30 cellular contexts compared by ENCODE assay signal in the genomic region with DNA sequence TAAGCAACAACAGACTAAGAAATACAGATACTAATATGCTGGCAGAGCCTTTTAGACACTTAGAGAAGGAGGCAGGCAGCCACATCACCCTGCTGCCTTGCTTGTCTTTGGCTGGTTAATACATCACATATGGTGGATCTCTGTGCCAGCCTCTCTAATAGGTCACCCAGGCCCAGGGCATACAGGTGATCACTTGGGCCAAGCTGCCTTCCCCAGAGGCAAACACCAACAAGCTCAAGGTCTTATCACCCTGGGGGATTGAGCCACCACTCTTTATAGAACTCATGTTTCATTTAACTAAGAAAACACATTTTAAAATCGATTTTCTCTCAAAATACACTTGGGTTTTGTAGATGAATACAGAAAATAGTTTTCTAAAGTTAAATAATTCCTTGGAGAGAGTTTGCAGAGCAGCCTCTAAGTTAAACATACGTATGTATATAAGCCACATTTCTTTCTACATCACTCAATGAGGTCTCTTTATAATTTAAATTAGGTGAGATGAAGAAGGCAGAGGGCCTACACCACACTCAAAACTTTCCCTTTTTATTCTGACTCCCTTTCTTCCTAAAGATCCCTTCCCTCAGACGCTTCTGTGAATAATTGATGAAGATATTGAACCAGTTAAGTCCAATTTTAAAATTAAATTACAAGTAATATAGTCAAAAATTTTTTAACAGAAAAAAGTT.
"Had no signal": no experiment of that assay in that cellular context is flagged by ENCODE, and none has a peak within 500 bp of the region (broad histone marks: within the 10 kb centered on the region; RNA-seq: fewer than 3 reads in every experiment).

No MANE protein-coding gene starts in this region.

- DNase-seq: hippocampal formation; islet precursor cell; left ventricle myocardium inferior; mesendoderm; naive B cell; natural killer cell; nephron progenitor cell; occipital lobe; right cardiac atrium; stimulated activated CD4-positive, alpha-beta T cell treated with anti-CD3 and anti-CD28 coated beads, Interleukin-12 subunit alpha, Interleukin-12 subunit beta, amount 100 ng/mL, for 4 hours; stimulated activated CD4-positive, alpha-beta T cell treated with anti-CD3 and anti-CD28 coated beads, Interleukin-15, amount 100 ng/mL, for 24 hours; stimulated activated CD4-positive, alpha-beta T cell treated with anti-CD3 and anti-CD28 coated beads, Interleukin-2, amount 100 ng/mL, for 24 hours; stimulated activated CD4-positive, alpha-beta T cell treated with anti-CD3 and anti-CD28 coated beads, Interleukin-4, amount 100 ng/mL, for 24 hours; stimulated activated naive CD4-positive, alpha-beta T cell; tibial artery; trophoblast cell; upper lobe of right lung had no signal

- H2AFZ ChIP-seq: neural progenitor cell, parathyroid adenoma had no signal

- H3K27me3 ChIP-seq: neural progenitor cell, neutrophil, suprapubic skin, tibial artery, upper lobe of right lung had no signal

- H3K9ac ChIP-seq: neural progenitor cell, parathyroid adenoma had no signal

- H3K4me3 Mint-ChIP-seq: mesothelial cell of epicardium; naive B cell; natural killer cell; nephron progenitor cell; neural progenitor cell; stimulated activated effector memory CD8-positive, alpha-beta T cell treated with anti-CD3 and anti-CD28 coated beads, Interleukin-12 subunit alpha, Interleukin-12 subunit beta, amount 100 ng/mL, for 72 hours; stimulated activated naive CD8-positive, alpha-beta T cell treated with anti-CD3 and anti-CD28 coated beads, Interleukin-15, Interleukin-2, amounts not matched to agents 100 ng/mL and 50 ng/mL, for 24 hours had no signal

- H3K9me3 ChIP-seq: neutrophil, suprapubic skin, tibial artery, upper lobe of right lung had no signal

- H3K79me2 ChIP-seq: parathyroid adenoma had no signal

- H3K27me3 Mint-ChIP-seq: naive B cell; progenitor cell of endocrine pancreas; stimulated activated naive CD8-positive, alpha-beta T cell treated with anti-CD3 and anti-CD28 coated beads, Interleukin-15, Interleukin-2, amounts not matched to agents 100 ng/mL and 50 ng/mL, for 24 hours had no signal

- H3K4me2 ChIP-seq: neural progenitor cell had no signal

- H3K4me3 ChIP-seq: left ventricle myocardium inferior, lung, neural progenitor cell, skin epidermis, suprapubic skin, thoracic aorta, tibial artery, upper lobe of right lung had no signal

- H3K4me1 ChIP-seq: left ventricle myocardium inferior, neural progenitor cell, parathyroid adenoma, suprapubic skin, tibial artery, upper lobe of right lung had no signal

- H3K36me3 Mint-ChIP-seq: naive B cell; stimulated activated effector memory CD8-positive, alpha-beta T cell treated with anti-CD3 and anti-CD28 coated beads, Interleukin-12 subunit alpha, Interleukin-12 subunit beta, amount 100 ng/mL, for 72 hours had no signal

- H3K27ac Mint-ChIP-seq: mesothelial cell of epicardium; naive B cell; natural killer cell; nephron progenitor cell; neural progenitor cell; progenitor cell of endocrine pancreas; stimulated activated effector memory CD8-positive, alpha-beta T cell treated with anti-CD3 and anti-CD28 coated beads, Interleukin-12 subunit alpha, Interleukin-12 subunit beta, amount 100 ng/mL, for 72 hours; stimulated activated naive CD8-positive, alpha-beta T cell treated with anti-CD3 and anti-CD28 coated beads, Interleukin-15, Interleukin-2, amounts not matched to agents 100 ng/mL and 50 ng/mL, for 24 hours had no signal

- ATAC-seq: natural killer cell; right cardiac atrium; sciatic nerve; stimulated activated effector memory CD8-positive, alpha-beta T cell treated with anti-CD3 and anti-CD28 coated beads, Interleukin-12 subunit alpha, Interleukin-12 subunit beta, amount 100 ng/mL, for 72 hours; upper lobe of right lung had no signal

- FAIRE-seq: urothelium cell line had no signal

- H3K27ac ChIP-seq: left ventricle myocardium inferior, neural progenitor cell, neutrophil, parathyroid adenoma, skin epidermis, suprapubic skin, thoracic aorta, tibial artery, upper lobe of right lung had no signal

- H3K4me1 Mint-ChIP-seq: mesothelial cell of epicardium; naive B cell; natural killer cell; nephron progenitor cell; neural progenitor cell; stimulated activated effector memory CD8-positive, alpha-beta T cell treated with anti-CD3 and anti-CD28 coated beads, Interleukin-12 subunit alpha, Interleukin-12 subunit beta, amount 100 ng/mL, for 72 hours had no signal

- H3K36me3 ChIP-seq: left ventricle myocardium inferior, neural progenitor cell, neutrophil, suprapubic skin, thoracic aorta, tibial artery, upper lobe of right lung had no signal
